In the genomic region with DNA sequence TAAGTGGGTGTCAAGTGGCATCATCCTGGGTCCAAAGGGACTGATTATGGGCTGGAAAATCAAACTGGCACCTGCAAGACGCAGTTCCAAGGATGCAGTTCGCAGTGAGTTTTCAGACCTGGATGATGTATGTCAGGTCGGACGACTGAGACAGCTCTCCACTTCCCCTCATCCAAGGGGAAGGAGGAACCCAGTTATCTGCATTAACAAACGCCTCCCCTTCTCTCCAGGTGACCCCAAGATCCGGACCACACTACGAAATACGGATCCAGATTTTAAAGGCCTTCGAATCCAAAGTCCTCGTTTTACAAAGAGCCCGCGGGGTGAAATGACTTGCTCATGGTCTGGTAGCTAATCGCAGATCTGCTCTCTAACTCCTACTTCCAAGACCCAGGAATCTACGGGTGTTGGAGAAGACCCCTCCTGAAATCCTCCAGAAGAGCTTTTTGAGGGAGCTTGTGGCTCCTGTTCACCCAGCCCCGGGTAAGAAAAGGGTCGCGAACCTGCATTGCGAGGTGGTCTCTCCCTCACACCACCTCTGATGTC, we compare ENCODE assay signal across 8 cellular contexts. TPM values are rescaled to one million over a fixed set of nuclear protein-coding genes. Genes with fewer than 3 reads are reported as not detected.
DNase-seq lines count a peak whose midpoint lies in the region; ATAC-seq and TF ChIP-seq lines count a peak whose summit lies in the region.

No MANE protein-coding gene starts in this region.

- no peaks in the 10 kb centered on the region for H3K9me2 ChIP-seq in SU-DHL-6 (replicated peaks; ENCODE audit: insufficient read depth, low read length)

- no peaks in the 10 kb centered on the region for H3K36me3 ChIP-seq in SU-DHL-6 (ENCODE audit: low read length)
- no peaks in the 10 kb centered on the region for H3K36me3 ChIP-seq in sigmoid colon

- DNase-seq in GM13977 (ENCODE audit: low spot score) (peak; percentile 28), foreskin fibroblast (peak in 1 of 2 donors; percentile 45), sigmoid colon (no peak), RKO (ENCODE audit: low spot score) (no peak), CD1c-positive myeloid dendritic cell (ENCODE audit: extremely low spot score) (no peak)

- peaks cover 9% of the 10 kb centered on the region; the same call in 1 of the 2 replicates for H3F3A ChIP-seq in SU-DHL-6 (ENCODE audit: insufficient read depth)

- peak overlapping the region; percentile 78 for H2AFZ ChIP-seq in SU-DHL-6 (ENCODE audit: low read depth, low read length, severe bottlenecking)

- H3K4me1 ChIP-seq in sigmoid colon, result peaks cover 0 to 12% (median 8%) of the 10 kb centered on the region in 4 donors

- H3K79me2 ChIP-seq in SU-DHL-6 (ENCODE audit: insufficient read depth, low read length), result peaks cover 41% of the 10 kb centered on the region

- peak overlapping the region; percentile 79 for H3K9ac ChIP-seq in SU-DHL-6 (ENCODE audit: low read length)

- TF ChIP-seq CTCF in GM13977 (IDR thresholded peaks at IDR 0.05; ENCODE audit: extremely low read depth, insufficient read depth, missing control alignments), result no peak
- no peak for TF ChIP-seq CTCF in SU-DHL-6 (IDR thresholded peaks at IDR 0.05; ENCODE audit: insufficient read depth, low read length, poor library complexity, severe bottlenecking)
- TF ChIP-seq CTCF in foreskin fibroblast (IDR thresholded peaks at IDR 0.05; ENCODE audit: low read depth, low read length), result no peak
- TF ChIP-seq CTCF in sigmoid colon (IDR thresholded peaks at IDR 0.05), result no peak

- TF ChIP-seq EP300 in sigmoid colon (IDR thresholded peaks at IDR 0.05), result no peak

- no peaks in the 10 kb centered on the region for H3K9me3 ChIP-seq in SU-DHL-6 (ENCODE audit: insufficient read depth, low read length)
- H3K9me3 ChIP-seq in sigmoid colon, result no peaks in the 10 kb centered on the region

- H3K27ac ChIP-seq in SU-DHL-6 (ENCODE audit: low read depth, low read length), result peak overlapping the region; percentile 92
- H3K27ac ChIP-seq in sigmoid colon, result peak overlapping the region; percentile 90 to 92 (median 91)

- TF ChIP-seq POLR2A in sigmoid colon (IDR thresholded peaks at IDR 0.05), result no peak

- H4K20me1 ChIP-seq in SU-DHL-6 (ENCODE audit: low read depth, low read length), result no peaks in the 10 kb centered on the region

- 8 to 11% methylated on average over 18 of the region's 18 CpGs for WGBS in sigmoid colon, 2 donors

- H3K27me3 ChIP-seq in SU-DHL-6 (ENCODE audit: low read length) (no peaks in the 10 kb centered on the region), sigmoid colon (no peaks in the 10 kb centered on the region)

- intact Hi-C loops in sigmoid colon (cut with DNase I), result loop anchor here (5.0 kb wide), 4 partner anchors 40 to 140 kb away; partner anchors contain the start of gene SGPP1

- ATAC-seq in HG03108 (IDR thresholded peaks at IDR 0.05; ENCODE audit: unreplicated experiment), result peak; percentile 2
- ATAC-seq in GM19395 (IDR thresholded peaks at IDR 0.05; ENCODE audit: unreplicated experiment), result no peak

- in situ Hi-C loops in GM13977 (cut with MboI; ENCODE audit: low pct_unique_long_range_greater_than_20kb, low sequenced_read_pairs, unreplicated experiment), result no loop called here

- peak overlapping the region; percentile 89 for H3K4me2 ChIP-seq in SU-DHL-6 (ENCODE audit: low read depth, low read length, poor library complexity, severe bottlenecking)

- H3K4me3 ChIP-seq in SU-DHL-6 (ENCODE audit: insufficient read depth, low read length, poor library complexity, severe bottlenecking), result peak overlapping the region; percentile 84
- peak overlapping the region; percentile 62 to 65 for H3K4me3 ChIP-seq in foreskin fibroblast (ENCODE audit: low read depth in 1 of 2, low read length in 2 of 2)
- H3K4me3 ChIP-seq in sigmoid colon, result peak overlapping the region; percentile 21 to 87 (median 86)

RNA-seq across cellular contexts. Expression of gene SYNE2, which starts 0.5 kb away (rescaled TPM):
- total RNA-seq in sigmoid colon, result 10 to 100 TPM; 40.7 to 70.6 (median 56.2) TPM
- 10 to 100 TPM; 25.8 to 66.9 (median 45.1) TPM for polyA plus RNA-seq in sigmoid colon
